ENCODE assay signal across 8 cellular contexts in genomic region chr7:100434297-100435144, GRCh38. TPM values are rescaled to one million over a fixed set of nuclear protein-coding genes. Genes with fewer than 3 reads are reported as not detected.
A peak's percentile ranks its signal among the peaks of the same experiment; 100 is the strongest.
DNase-seq lines count a peak whose midpoint lies in the region; ATAC-seq and TF ChIP-seq lines count a peak whose summit lies in the region.

No MANE protein-coding gene starts in this region.

- H3K27ac ChIP-seq in Panc1 (ENCODE audit: low read length) (peak overlapping the region; percentile 98), esophagus (ENCODE audit: low read depth in 2 of 2, low read length in 1 of 2) (peak overlapping the region; percentile 47 to 97), prostate gland (peak overlapping the region; percentile 93 to 95)

- no TSS peak for BruUV-seq in Panc1 (replicated peaks; lab: Mats Ljungman, UMichigan)

- H3K36me3 ChIP-seq in Panc1 (ENCODE audit: control insufficient read depth, insufficient read depth, low read length) (no peaks in the 10 kb centered on the region; the same call in 1 of the 2 replicates), esophagus (ENCODE audit: control insufficient read depth in 2 of 2, insufficient read depth in 2 of 2, low read length in 1 of 2) (peaks cover 5 to 14% of the 10 kb centered on the region in 2 donors), prostate gland (peaks cover 5 to 7% of the 10 kb centered on the region in 2 donors)

- no peak for ATAC-seq in Panc1
- no peak for ATAC-seq in GM18520 (IDR thresholded peaks at IDR 0.05; ENCODE audit: unreplicated experiment)

- TF ChIP-seq CTCF in GM12875 (IDR thresholded peaks at IDR 0.05; ENCODE audit: borderline replicate concordance, insufficient read depth, low read depth, low read length) = no peak
- TF ChIP-seq CTCF in Panc1 (IDR thresholded peaks at IDR 0.05) = no peak
- TF ChIP-seq CTCF in prostate gland (IDR thresholded peaks at IDR 0.05) = no peak

- TF ChIP-seq POLR2A in prostate gland (IDR thresholded peaks at IDR 0.05) = no peak

- H3K27me3 ChIP-seq in Panc1 (ENCODE audit: control insufficient read depth, insufficient read depth, low read length) (no peaks in the 10 kb centered on the region), esophagus (ENCODE audit: control insufficient read depth in 1 of 2, insufficient read depth in 2 of 2, low read length in 2 of 2) (no peaks in the 10 kb centered on the region), prostate gland (replicated peaks; ENCODE audit: insufficient read depth) (no peaks in the 10 kb centered on the region)

- intact Hi-C loops in Panc1 (cut with micrococcal nuclease; ENCODE audit: unreplicated experiment) = no loop called here
- intact Hi-C loops in prostate gland (cut with DNase I) = no loop called here

- in situ Hi-C loops in Panc1 (cut with HindIII; ENCODE audit: low pct_unique_long_range_greater_than_20kb, low sequenced_read_pairs) = no loop called here

- POLR2A ChIA-PET in Panc1 (lab: Charles Lee) = no interaction called here

- WGBS in esophagus, 2 donors = 75% methylated on average over 22 of the region's 22 CpGs
- 77% methylated on average over 22 of the region's 22 CpGs for WGBS in prostate gland

- H3K9me3 ChIP-seq in Panc1 (ENCODE audit: control insufficient read depth, insufficient read depth, low read depth, low read length) = no peaks in the 10 kb centered on the region
- no peaks in the 10 kb centered on the region for H3K9me3 ChIP-seq in esophagus (ENCODE audit: control insufficient read depth in 2 of 2, insufficient read depth in 1 of 2, low read depth in 1 of 2, low read length in 1 of 2)
- H3K9me3 ChIP-seq in prostate gland = no peaks in the 10 kb centered on the region

- H3K4me1 ChIP-seq in Panc1 (ENCODE audit: control insufficient read depth, insufficient read depth, low read length) (peaks cover 43% of the 10 kb centered on the region), esophagus (ENCODE audit: control insufficient read depth in 2 of 2, insufficient read depth in 2 of 2, low read length in 1 of 2) (peaks cover 11 to 20% of the 10 kb centered on the region in 2 donors), prostate gland (replicated peaks) (peaks cover 29% of the 10 kb centered on the region)

- peak overlapping the region; percentile 91 for H3K4me3 ChIP-seq in GM12875 (ENCODE audit: low read depth, low read length)
- peak overlapping the region; percentile 67 to 82 for H3K4me3 ChIP-seq in Panc1 (ENCODE audit: low read depth in 2 of 2, low read length in 2 of 2)
- peak overlapping the region in 1 of 2 donors; percentile 98 for H3K4me3 ChIP-seq in esophagus (ENCODE audit: low read depth in 1 of 2, low read length in 2 of 2)
- H3K4me3 ChIP-seq in prostate gland = peak overlapping the region in 1 of 2 donors; percentile 80

- CTCF ChIA-PET in Panc1 (lab: Charles Lee) = interaction anchor here (1.1 kb wide), 1 partner anchor 130 kb away, joined by 4 read pairs; no protein-coding TSS in a partner anchor

- DNase-seq in Panc1 (ENCODE audit: low read depth, low spot score) (no peak), prostate gland (ENCODE audit: low spot score) (no peak), NCI-H1436 treated with DMSO at 0.1 percent for 48 hours (lab: John Stamatoyannopoulos, UW) (no peak), NCI-H748 treated with DMSO at 0.1 percent for 48 hours (lab: John Stamatoyannopoulos, UW) (no peak), NCI-H774 (lab: John Stamatoyannopoulos, UW) (no peak)

RNA-seq across cellular contexts. Expression of gene PPP1R35, which starts 1.8 kb away (rescaled TPM):
- total RNA-seq in Panc1 (2021; ENCODE audit: unreplicated experiment) = 74.4 TPM
- polyA plus RNA-seq in Panc1 (2012; ENCODE audit: insufficient read length) = 63.9 TPM
- polyA plus RNA-seq in esophagus = 10 to 100 TPM; 32.1 to 61.5 TPM
- total RNA-seq in prostate gland = 10 to 100 TPM; 44.1 to 60.5 TPM

RNA-seq across cellular contexts. Expression of gene MEPCE, which starts 4.9 kb away (rescaled TPM):
- total RNA-seq in Panc1 (2021; ENCODE audit: unreplicated experiment) (72.1 TPM), prostate gland (10 to 100 TPM; 24.2 to 62.8 TPM)
- 77.1 TPM for polyA plus RNA-seq in Panc1 (2012; ENCODE audit: insufficient read length)
- polyA plus RNA-seq in esophagus = 10 to 100 TPM; 18.0 to 21.8 TPM

RNA-seq across cellular contexts. Expression of gene ZCWPW1, which starts 6.0 kb away (rescaled TPM):
- total RNA-seq in Panc1 (2021; ENCODE audit: unreplicated experiment) = 6.5 TPM
- polyA plus RNA-seq in Panc1 (2012; ENCODE audit: insufficient read length) = 4.2 TPM
- polyA plus RNA-seq in esophagus = 1 to 10 TPM; 2.2 to 2.8 TPM
- total RNA-seq in prostate gland = 10 to 100 TPM in 1 of 2 donors, 1 to 10 TPM in 1; 5.5 to 34.6 TPM

RNA-seq across cellular contexts. Expression of gene SPACDR, which starts 29.5 kb away (rescaled TPM):
- total RNA-seq in Panc1 (2021; ENCODE audit: unreplicated experiment) = 1.5 TPM
- polyA plus RNA-seq in Panc1 (2012; ENCODE audit: insufficient read length) = 2.5 TPM
- polyA plus RNA-seq in esophagus = under 1 TPM; 0.31 to 0.65 TPM
- 10 to 100 TPM in 1 of 2 donors, not detected in 1; 11.9 TPM for total RNA-seq in prostate gland

RNA-seq across cellular contexts. Expression of gene TSC22D4, which starts 44.5 kb away (rescaled TPM):
- total RNA-seq in Panc1 (2021; ENCODE audit: unreplicated experiment) (82.6 TPM), prostate gland (100 to 1,000 TPM in 1 of 2 donors, 10 to 100 TPM in 1; 77.6 to 152 TPM)
- 73.5 TPM for polyA plus RNA-seq in Panc1 (2012; ENCODE audit: insufficient read length)
- 10 to 100 TPM; 40.0 to 60.0 TPM for polyA plus RNA-seq in esophagus
